Comparison of ENCODE assay signal across 8 cellular contexts in the genomic region with DNA sequence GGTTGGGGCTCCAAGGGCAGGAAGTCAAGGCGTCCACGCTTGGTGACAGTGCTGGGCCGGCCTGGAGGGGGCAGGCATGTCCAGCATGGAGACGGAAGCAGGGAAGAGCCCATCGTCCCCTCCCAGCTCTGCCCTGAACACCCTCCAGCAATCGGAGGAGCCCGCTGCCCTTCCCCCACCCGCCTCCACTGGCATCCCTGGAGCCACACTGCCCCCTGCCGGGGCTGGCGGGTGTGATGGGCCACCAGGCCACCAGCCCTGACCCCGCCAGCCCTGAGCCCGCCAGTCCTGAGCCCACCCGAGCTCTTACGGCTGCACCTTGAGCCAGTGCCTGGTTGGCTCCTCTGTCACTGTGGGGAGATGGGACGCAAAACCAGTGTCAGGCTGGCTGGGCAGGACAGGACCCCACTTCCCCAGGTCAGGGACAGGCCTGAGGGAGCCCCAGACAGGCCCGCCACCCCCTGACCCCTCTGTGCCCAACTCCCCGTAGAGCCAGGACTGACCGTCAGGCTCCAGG. TPM values are rescaled to one million over a fixed set of nuclear protein-coding genes. Genes with fewer than 3 reads are reported as not detected.
DNase-seq lines count a peak whose midpoint lies in the region; ATAC-seq and TF ChIP-seq lines count a peak whose summit lies in the region.

No MANE protein-coding gene starts in this region.

- intact Hi-C loops in Right ventricle myocardium inferior (cut with DNase I), result loop anchor here (5.0 kb wide), 2 partner anchors 225 to 430 kb away; no protein-coding TSS in a partner anchor
- intact Hi-C loops in upper lobe of right lung (cut with DNase I), result no loop called here

- DNase-seq in LNCaP clone FGC (ENCODE audit: low read depth) (no peak), Right ventricle myocardium inferior (ENCODE audit: missing footprints) (peak; percentile 93), pons (ENCODE audit: low spot score) (peak; percentile 51), upper lobe of right lung (peak; percentile 93)
- peak; percentile 84 for DNase-seq in activated naive CD4-positive, alpha-beta T cell treated with Interleukin-2 at 50 U/mL for 16 hours

- H3K4me3 ChIP-seq in DOHH2 (ENCODE audit: low read length) (peak overlapping the region; percentile 47; the same call in 1 of the 2 replicates), LNCaP clone FGC (ENCODE audit: low read depth, low read length) (no peak overlapping the region), upper lobe of right lung (no peak overlapping the region)

- H3K36me3 ChIP-seq in DOHH2 (ENCODE audit: control insufficient read depth, low read length), result no peaks in the 10 kb centered on the region
- H3K36me3 ChIP-seq in upper lobe of right lung, result no peaks in the 10 kb centered on the region

- H3K27ac ChIP-seq in DOHH2 (ENCODE audit: low read depth, low read length), result no peak overlapping the region
- no peak overlapping the region for H3K27ac ChIP-seq in upper lobe of right lung

- H4K20me1 ChIP-seq in DOHH2 (ENCODE audit: control insufficient read depth, insufficient read depth, low read depth, low read length), result no peaks in the 10 kb centered on the region

- H3K79me2 ChIP-seq in DOHH2 (ENCODE audit: control insufficient read depth, low read length), result no peaks in the 10 kb centered on the region

- H3K27me3 ChIP-seq in DOHH2 (ENCODE audit: control insufficient read depth, low read length), result peaks cover 21% of the 10 kb centered on the region
- peaks cover 15% of the 10 kb centered on the region for H3K27me3 ChIP-seq in upper lobe of right lung

- TF ChIP-seq CTCF in DOHH2 (IDR thresholded peaks at IDR 0.05; ENCODE audit: low read depth, low read length, poor library complexity, severe bottlenecking) (peak; percentile 83), LNCaP clone FGC (IDR thresholded peaks at IDR 0.05; ENCODE audit: control insufficient read depth, extremely low read depth, insufficient read depth) (peak; percentile 94), upper lobe of right lung (IDR thresholded peaks at IDR 0.05) (peak; percentile 79)

- H3K4me1 ChIP-seq in DOHH2 (ENCODE audit: control insufficient read depth, low read length) (peaks cover 50% of the 10 kb centered on the region), upper lobe of right lung (peaks cover 15% of the 10 kb centered on the region)

- ATAC-seq in SK-N-SH treated with all-trans-retinoic acid at 6 μM for 48 hours (peak; percentile 79), Right ventricle myocardium inferior (peak; percentile 65), upper lobe of right lung (peak; percentile 73), HG02870 (IDR thresholded peaks at IDR 0.05; ENCODE audit: unreplicated experiment) (no peak)

- 0 out of 2 replicates have a peak, but pooled peaks cover 2% of the 10 kb centered on the region for H3F3A ChIP-seq in DOHH2 (ENCODE audit: control insufficient read depth, insufficient read depth)

- H3K9me2 ChIP-seq in DOHH2 (replicated peaks; ENCODE audit: control insufficient read depth, low read length), result no peaks in the 10 kb centered on the region

- H3K9me3 ChIP-seq in DOHH2 (ENCODE audit: control insufficient read depth, insufficient read depth, low read length), result no peaks in the 10 kb centered on the region
- no peaks in the 10 kb centered on the region for H3K9me3 ChIP-seq in upper lobe of right lung

- H3K4me2 ChIP-seq in DOHH2 (ENCODE audit: low read length), result peak overlapping the region; percentile 69

TF ChIP-seq in SK-N-SH treated with all-trans-retinoic acid at 6 μM for 48 hours, 23 proteins besides CTCF, POLR2A, EP300 and RAD21:
- TF ChIP-seq POU6F1 (CRISPR knock-in tag; IDR thresholded peaks at IDR 0.05; ENCODE audit: borderline replicate concordance, low read depth) (no peak), TSHZ2 (CRISPR knock-in tag; IDR thresholded peaks at IDR 0.05) (peak; percentile 20; the same call in 1 of the 2 replicates)

RNA-seq across cellular contexts. Expression of gene CDH15, which starts 4.1 kb away (rescaled TPM):
- total RNA-seq in Right ventricle myocardium inferior (not detected), upper lobe of right lung (0.43 TPM)

RNA-seq across cellular contexts. Expression of gene SLC22A31, which starts 32.9 kb away (rescaled TPM):
- total RNA-seq in Right ventricle myocardium inferior (not detected), upper lobe of right lung (136 TPM)

RNA-seq across cellular contexts. Expression of gene ZNF778, which starts 50.0 kb away (rescaled TPM):
- total RNA-seq in Right ventricle myocardium inferior, result 6.9 TPM
- total RNA-seq in upper lobe of right lung, result 10.3 TPM

Comparison
In these comparisons a context has a peak if more than half of its experiments do, and no peak if none do; other contexts are left out.
1. RNA of gene SLC22A31, which starts 32.9 kb away (total RNA-seq): 136 TPM in upper lobe of right lung (single experiment); not detected in Right ventricle myocardium inferior (single experiment); every median in the first group is over 100 times any median in the second.
2. Peak in every context shown above with its lines, with median percentiles within 50 percentile points of each other: CTCF ChIP-seq.